16 cellular contexts compared by ENCODE assay signal in genomic region chr1:226619031-226619430, GRCh38.
A peak's percentile ranks its signal among the peaks of the same experiment; 100 is the strongest.
DNase-seq lines count a peak whose midpoint lies in the region; ATAC-seq and TF ChIP-seq lines count a peak whose summit lies in the region.
"Had no signal": no experiment of that assay in that cellular context is flagged by ENCODE, and none has a peak within 500 bp of the region (broad histone marks: within the 10 kb centered on the region; RNA-seq: fewer than 3 reads in every experiment).

No MANE protein-coding gene starts in this region.

- ATAC-seq in right cardiac atrium (no peak), heart left ventricle (no peak), right lobe of liver (no peak)
- ATAC-seq: A549; CD8-positive, alpha-beta T cell; GM23338 had no signal

- no peak overlapping the region for H3K4ac ChIP-seq in neuronal stem cell (ENCODE audit: low read length)

- no peak overlapping the region for H2BK5ac ChIP-seq in neuronal stem cell (ENCODE audit: low read length)

- H3K4me2 ChIP-seq in neuronal stem cell (ENCODE audit: insufficient read depth, low read length, poor library complexity, severe bottlenecking) = no peak overlapping the region
- H3K4me2 ChIP-seq: A549, GM23338 had no signal

- H3K27me3 ChIP-seq in right cardiac atrium (ENCODE audit: control insufficient read depth, insufficient read depth) = no peaks in the 10 kb centered on the region
- H3K27me3 ChIP-seq in heart left ventricle = no peaks in the 10 kb centered on the region
- H3K27me3 ChIP-seq in neuronal stem cell (ENCODE audit: control insufficient read depth in 3 of 3, insufficient read depth in 3 of 3, low read depth in 1 of 3, low read length in 3 of 3) = no peaks in the 10 kb centered on the region
- H3K27me3 ChIP-seq in uterus = no peaks in the 10 kb centered on the region
- H3K27me3 ChIP-seq in right lobe of liver = no peaks in the 10 kb centered on the region

- TF ChIP-seq CTCF in heart left ventricle (IDR thresholded peaks at IDR 0.05) = no peak
- no peak for TF ChIP-seq CTCF in chondrocyte (IDR thresholded peaks at IDR 0.05)
- no peak for TF ChIP-seq CTCF in uterus (IDR thresholded peaks at IDR 0.05)
- no peak for TF ChIP-seq CTCF in right lobe of liver (IDR thresholded peaks at IDR 0.05)

- no peak overlapping the region for H3K23ac ChIP-seq in neuronal stem cell (ENCODE audit: low read depth, low read length, poor library complexity)

- no peak overlapping the region for H4K91ac ChIP-seq in neuronal stem cell (ENCODE audit: low read depth, low read length, poor library complexity)

- H2AK5ac ChIP-seq in neuronal stem cell (ENCODE audit: low read depth, low read length) = no peak overlapping the region

- H3K36me3 Mint-ChIP-seq in chondrocyte (ENCODE audit: low read depth) = peaks cover 5% of the 10 kb centered on the region
- no peaks in the 10 kb centered on the region for H3K36me3 Mint-ChIP-seq in activated CD4-positive, alpha-beta T cell treated with anti-CD3 and anti-CD28 coated beads, Interleukin-2, amount 10 ng/mL, durations not matched to agents 24 days and 14 days (ENCODE audit: low read depth)
- H3K36me3 Mint-ChIP-seq: CD14-positive monocyte; CD8-positive, alpha-beta T cell had no signal

- H2BK12ac ChIP-seq in neuronal stem cell (ENCODE audit: low read length) = no peak overlapping the region

- H2BK15ac ChIP-seq in neuronal stem cell (ENCODE audit: low read length) = no peak overlapping the region

- no peak overlapping the region for H3K18ac ChIP-seq in neuronal stem cell (ENCODE audit: low read length)

- no peak overlapping the region for H2BK120ac ChIP-seq in neuronal stem cell (ENCODE audit: low read depth, low read length)

- H3K9me3 ChIP-seq in right cardiac atrium (ENCODE audit: control insufficient read depth, low read length) = no peaks in the 10 kb centered on the region
- peaks cover 0 to 13% (median 0%) of the 10 kb centered on the region in 12 donors for H3K9me3 ChIP-seq in heart left ventricle
- peaks cover 4% of the 10 kb centered on the region in 2 donors for H3K9me3 ChIP-seq in neuronal stem cell (replicated peaks in 1 of 2; ENCODE audit: control insufficient read depth in 2 of 2, insufficient read depth in 1 of 2, low read depth in 1 of 2, low read length in 2 of 2)
- H3K9me3 ChIP-seq in uterus = no peaks in the 10 kb centered on the region
- no peaks in the 10 kb centered on the region for H3K9me3 ChIP-seq in right lobe of liver

- no peak overlapping the region for H3K4me3 Mint-ChIP-seq in chondrocyte (ENCODE audit: unreplicated experiment)
- no peak overlapping the region for H3K4me3 Mint-ChIP-seq in activated CD4-positive, alpha-beta T cell treated with anti-CD3 and anti-CD28 coated beads, Interleukin-2, amount 10 ng/mL, durations not matched to agents 24 days and 14 days
- H3K4me3 Mint-ChIP-seq: CD14-positive monocyte; CD8-positive, alpha-beta T cell; GM23338; H9 had no signal

- H3K14ac ChIP-seq in neuronal stem cell (ENCODE audit: low read length) = peak overlapping the region; percentile 12

- H3K9me3 Mint-ChIP-seq in chondrocyte (ENCODE audit: low read depth) = peaks cover 17% of the 10 kb centered on the region
- no peaks in the 10 kb centered on the region for H3K9me3 Mint-ChIP-seq in activated CD4-positive, alpha-beta T cell treated with anti-CD3 and anti-CD28 coated beads, Interleukin-2, amount 10 ng/mL, durations not matched to agents 24 days and 14 days
- H3K9me3 Mint-ChIP-seq: CD8-positive, alpha-beta T cell had no signal

- H3K79me1 ChIP-seq in neuronal stem cell (ENCODE audit: low read depth, low read length) = no peaks in the 10 kb centered on the region

- no peak overlapping the region for H4K8ac ChIP-seq in neuronal stem cell (ENCODE audit: low read depth, low read length)

- H3K27ac ChIP-seq in right cardiac atrium (ENCODE audit: low read length) (no peak overlapping the region), heart left ventricle (no peak overlapping the region), neuronal stem cell (replicated peaks; ENCODE audit: low read length) (no peak overlapping the region), uterus (no peak overlapping the region), right lobe of liver (no peak overlapping the region)
- H3K27ac ChIP-seq: A549 had no signal

- H3K9ac ChIP-seq in neuronal stem cell (ENCODE audit: low read depth, low read length, poor library complexity) = no peak overlapping the region

- intact Hi-C loops in right cardiac atrium (cut with DNase I) = no loop called here
- intact Hi-C loops in heart left ventricle (cut with DNase I) = no loop called here
- intact Hi-C loops in uterus (cut with DNase I; ENCODE audit: low total_unique reads) = no loop called here
- intact Hi-C loops in activated CD4-positive, alpha-beta T cell treated with anti-CD3 and anti-CD28 coated beads, Interleukin-2, amount 10 ng/mL, durations not matched to agents 24 days and 14 days (cut with micrococcal nuclease) = no loop called here
- intact Hi-C loops in right lobe of liver (cut with DNase I) = no loop called here

- H3K27ac Mint-ChIP-seq in chondrocyte (ENCODE audit: unreplicated experiment) = no peak overlapping the region
- no peak overlapping the region for H3K27ac Mint-ChIP-seq in activated CD4-positive, alpha-beta T cell treated with anti-CD3 and anti-CD28 coated beads, Interleukin-2, amount 10 ng/mL, durations not matched to agents 24 days and 14 days
- H3K27ac Mint-ChIP-seq: CD14-positive monocyte; CD8-positive, alpha-beta T cell; GM23338; H9 had no signal

- peak in 2 of 3 donors; percentile 21 to 24 for DNase-seq in right cardiac atrium
- DNase-seq in heart left ventricle = no peak
- DNase-seq in chondrocyte (ENCODE audit: low spot score) = peak; percentile 33
- DNase-seq in neuronal stem cell (ENCODE audit: low spot score) = no peak
- peak; percentile 5 to 7 for DNase-seq in uterus
- no peak for DNase-seq in activated CD4-positive, alpha-beta T cell treated with anti-CD3 and anti-CD28 coated beads, Interleukin-2, amount 10 ng/mL, durations not matched to agents 24 days and 14 days
- DNase-seq in right lobe of liver = no peak
- DNase-seq: CD8-positive, alpha-beta T cell; COR-L47; DMS153; DMS79 treated with DMSO at 0.1 percent for 48 hours; EL; H9 had no signal

- H3K4me1 Mint-ChIP-seq in chondrocyte (ENCODE audit: low read depth) = no peaks in the 10 kb centered on the region
- no peaks in the 10 kb centered on the region for H3K4me1 Mint-ChIP-seq in activated CD4-positive, alpha-beta T cell treated with anti-CD3 and anti-CD28 coated beads, Interleukin-2, amount 10 ng/mL, durations not matched to agents 24 days and 14 days
- H3K4me1 Mint-ChIP-seq: CD14-positive monocyte, GM23338, H9 had no signal

- H3K36me3 ChIP-seq in heart left ventricle (no peaks in the 10 kb centered on the region), neuronal stem cell (replicated peaks in 1 of 2; ENCODE audit: control insufficient read depth in 2 of 2, insufficient read depth in 2 of 2, low read length in 2 of 2) (no peaks in the 10 kb centered on the region), uterus (no peaks in the 10 kb centered on the region), right lobe of liver (no peaks in the 10 kb centered on the region)

- peaks cover 14% of the 10 kb centered on the region for H3K27me3 Mint-ChIP-seq in chondrocyte (ENCODE audit: low read depth)
- H3K27me3 Mint-ChIP-seq in activated CD4-positive, alpha-beta T cell treated with anti-CD3 and anti-CD28 coated beads, Interleukin-2, amount 10 ng/mL, durations not matched to agents 24 days and 14 days = peaks cover 10% of the 10 kb centered on the region

- TF ChIP-seq POLR2A in heart left ventricle (IDR thresholded peaks at IDR 0.05) (no peak), uterus (IDR thresholded peaks at IDR 0.05) (no peak), right lobe of liver (IDR thresholded peaks at IDR 0.05) (no peak)

- WGBS in right cardiac atrium = 90% methylated on average over 7 of the region's 7 CpGs
- WGBS in heart left ventricle, 4 donors = 76 to 99% (median 90%) methylated on average over 6 to 7 of the region's 7 CpGs
- WGBS in neuronal stem cell (ENCODE audit: extremely low coverage in 2 of 2, insufficient read length in 2 of 2, insufficient replicate concordance in 1 of 2), 2 donors = no CpG with 5 or more reads among the region's 7 CpGs
- WGBS in right lobe of liver (ENCODE audit: insufficient coverage, low coverage, low lambda C conversion rate, missing lambda C conversion rate) = 57% methylated on average over 1 of the region's 7 CpGs

- H3K4me3 ChIP-seq in right cardiac atrium (ENCODE audit: low read length) = no peak overlapping the region
- H3K4me3 ChIP-seq in heart left ventricle = no peak overlapping the region
- H3K4me3 ChIP-seq in neuronal stem cell (ENCODE audit: low read length in 2 of 2) = no peak overlapping the region
- no peak overlapping the region for H3K4me3 ChIP-seq in uterus
- no peak overlapping the region for H3K4me3 ChIP-seq in right lobe of liver
- H3K4me3 ChIP-seq: A549, GM23338 had no signal

- no peak overlapping the region for H2AFZ ChIP-seq in neuronal stem cell (ENCODE audit: low read length)
- H2AFZ ChIP-seq: GM23338 had no signal

- H3K4me1 ChIP-seq in right cardiac atrium (ENCODE audit: control insufficient read depth, insufficient read depth, low read length) (no peaks in the 10 kb centered on the region), heart left ventricle (no peaks in the 10 kb centered on the region), neuronal stem cell (ENCODE audit: control insufficient read depth in 2 of 2, insufficient read depth in 1 of 2, low read depth in 1 of 2, low read length in 2 of 2) (no peaks in the 10 kb centered on the region), uterus (no peaks in the 10 kb centered on the region), right lobe of liver (no peaks in the 10 kb centered on the region)
- H3K4me1 ChIP-seq: A549 had no signal

Comparison
In these comparisons a context has a peak if more than half of its experiments do, and no peak if none do; other contexts are left out.
1. DNase-seq: peak in right cardiac atrium (2 of 3), chondrocyte (single experiment) and uterus (2 of 2); none in heart left ventricle (0 of 5), neuronal stem cell (single experiment), activated CD4-positive, alpha-beta T cell treated with anti-CD3 and anti-CD28 coated beads, Interleukin-2, amount 10 ng/mL, durations not matched to agents 24 days and 14 days (single experiment) and right lobe of liver (0 of 3).